ENCODE assay signal across 10 cellular contexts in the genomic region with DNA sequence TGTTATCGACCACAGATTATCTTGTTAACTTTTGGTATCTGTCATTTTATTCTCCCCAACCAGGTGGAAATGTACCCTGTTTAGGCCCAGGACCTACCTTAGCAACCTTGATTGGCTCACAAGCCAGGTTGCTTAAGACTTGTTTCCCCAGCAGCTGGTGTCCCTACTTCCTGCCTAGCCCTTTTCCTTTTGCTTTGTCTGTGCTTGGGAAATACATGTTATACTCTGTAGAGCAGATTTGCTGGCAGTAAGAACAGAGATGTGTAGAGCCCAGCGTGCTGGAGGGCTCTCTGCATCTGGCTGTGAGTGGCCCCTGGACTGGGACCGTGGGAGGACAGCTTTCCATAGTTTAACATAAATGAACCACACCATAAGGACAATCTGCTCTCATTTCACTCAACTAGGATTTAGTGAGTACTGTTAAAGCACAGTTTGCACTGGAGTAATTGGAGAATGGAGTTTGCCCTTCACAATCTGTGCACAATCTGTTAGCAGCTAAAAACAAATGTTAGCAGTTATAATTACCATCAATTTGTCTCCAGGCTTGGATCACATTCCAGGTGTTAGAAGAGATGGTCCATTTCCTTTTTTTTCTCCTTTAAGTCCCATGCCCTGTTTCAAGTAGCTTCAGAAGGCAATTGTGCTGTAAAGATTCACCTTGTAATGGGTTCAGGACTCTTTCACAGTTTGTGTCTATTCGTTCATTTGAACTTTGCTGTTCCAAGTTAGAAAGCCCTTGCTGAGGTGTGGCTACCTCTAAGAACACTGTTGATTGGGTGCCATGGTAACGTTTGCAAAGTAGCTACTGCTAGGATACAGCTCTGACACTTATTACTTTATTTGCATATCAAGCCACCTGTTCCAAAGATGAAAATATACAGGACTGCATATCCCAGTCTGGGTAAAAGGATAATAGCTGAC. TPM values are rescaled to one million over a fixed set of nuclear protein-coding genes. Genes with fewer than 3 reads are reported as not detected.
DNase-seq lines count a peak whose midpoint lies in the region; ATAC-seq and TF ChIP-seq lines count a peak whose summit lies in the region.
"Had no signal": no experiment of that assay in that cellular context is flagged by ENCODE, and none has a peak within 500 bp of the region (broad histone marks: within the 10 kb centered on the region; RNA-seq: fewer than 3 reads in every experiment).

TSS of gene APOBEC4 (minus strand) at position 770 of the 921 bp plus-strand sequence. CDS start 4,535 bp downstream, outside the sequence.

- peak within 1 kb of the TSS; percentile 83 for H3K27ac Mint-ChIP-seq in neural crest cell (ENCODE audit: unreplicated experiment)

- H3K9me3 Mint-ChIP-seq in neural crest cell, result peaks cover 3% of the 10 kb centered on the region

- peaks cover 4% of the 10 kb centered on the region for H3K36me3 Mint-ChIP-seq in neural crest cell (ENCODE audit: low read depth)

- peak; percentile 10 for DNase-seq in NCI-H2029 (lab: John Stamatoyannopoulos, UW)
- no peak for DNase-seq in NCI-H2029 treated with DMSO at 0.1 percent for 48 hours (lab: John Stamatoyannopoulos, UW)
- peak; percentile 42 for DNase-seq in NCI-H2107 treated with DMSO at 0.1 percent for 48 hours (lab: John Stamatoyannopoulos, UW; ENCODE audit: unreplicated experiment)
- peak; percentile 38 to 51 for DNase-seq in cardiac fibroblast (ENCODE audit: low read depth in 2 of 2)
- DNase-seq in neural crest cell (ENCODE audit: low read depth, low spot score), result no peak
- no peak for DNase-seq in retina
- no peak for DNase-seq in NOMO-1 treated with DMSO at 0.1 percent for 48 hours (lab: John Stamatoyannopoulos, UW; ENCODE audit: unreplicated experiment)
- DNase-seq: GOT3 had no signal

- H3K4me1 Mint-ChIP-seq in neural crest cell, result peaks cover 15% of the 10 kb centered on the region

- H3K4me3 ChIP-seq in cardiac fibroblast (replicated peaks in 1 of 2; ENCODE audit: low read depth in 2 of 2, low read length in 2 of 2), result no peak within 1 kb of the TSS

- no peak for ATAC-seq in GM21619 (IDR thresholded peaks at IDR 0.05; ENCODE audit: unreplicated experiment)

- TF ChIP-seq CTCF in cardiac fibroblast (IDR thresholded peaks at IDR 0.05; ENCODE audit: low read depth, low read length), result no peak
- TF ChIP-seq CTCF in neural crest cell (conservative IDR thresholded peaks at IDR 0.05), result no peak

- H3K4me3 Mint-ChIP-seq in neural crest cell, result no peak within 1 kb of the TSS

- no peaks in the 10 kb centered on the region for H3K27me3 Mint-ChIP-seq in neural crest cell (ENCODE audit: low read depth)

RNA-seq across cellular contexts. Expression of gene APOBEC4, which starts in this region (rescaled TPM):
- not detected in 2 replicates for total RNA-seq in neural crest cell
- total RNA-seq: T-helper 2 cell treated with Interferon-gamma antibody and Interleukin-4, amounts not matched to agents 100 ng/mL and 5 ng/mL, for 36 hours had no signal

Comparison
In these comparisons a context has a peak if more than half of its experiments do, and no peak if none do; other contexts are left out.
1. DNase-seq: peak in NCI-H2029 (single experiment), NCI-H2107 treated with DMSO at 0.1 percent for 48 hours (single experiment) and cardiac fibroblast (2 of 2); none in NCI-H2029 treated with DMSO at 0.1 percent for 48 hours (single experiment), neural crest cell (single experiment), retina (single experiment) and NOMO-1 treated with DMSO at 0.1 percent for 48 hours (single experiment).